Comparison of ENCODE assay signal across 27 cellular contexts in the genomic region with DNA sequence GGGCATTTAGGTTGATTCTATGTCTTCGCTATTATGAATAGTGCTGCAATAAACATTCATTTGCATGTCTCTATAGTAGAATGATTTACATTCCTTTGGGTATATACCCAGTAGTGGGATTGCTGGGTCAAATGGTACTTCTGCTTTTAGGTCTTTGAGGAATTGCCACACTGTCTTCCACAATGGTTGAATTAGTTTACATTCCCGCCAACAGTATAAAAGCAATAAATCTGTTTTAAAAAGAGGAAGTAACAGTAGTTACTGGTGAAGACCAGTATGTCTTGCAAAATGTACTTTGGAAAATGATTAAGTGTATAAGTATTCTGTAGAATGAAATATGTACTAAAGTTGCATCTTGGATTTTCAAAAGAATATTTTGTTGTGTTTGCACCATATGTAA.
"Had no signal": no experiment of that assay in that cellular context is flagged by ENCODE, and none has a peak within 500 bp of the region (broad histone marks: within the 10 kb centered on the region; RNA-seq: fewer than 3 reads in every experiment).

No MANE protein-coding gene starts in this region.

- H3K27me3 Mint-ChIP-seq: activated CD4-positive, alpha-beta memory T cell treated with anti-CD3 and anti-CD28 coated beads for 36 hours; dendritic cell treated with granulocyte-macrophage colony-stimulating factor and Interleukin-4, amounts not matched to agents 40 ng/mL and 50 ng/mL, for 4 days had no signal

- H3K36me3 ChIP-seq: brain microvascular endothelial cell, cardiac muscle cell, MG63, SJSA1 had no signal

- H3K4me3 ChIP-seq: cardiac muscle cell, MG63, SJSA1 had no signal

- H3K9me3 ChIP-seq: MG63, SJSA1 had no signal

- ATAC-seq: activated T-cell treated with anti-CD3 and anti-CD28 coated beads, Interleukin-2, amount 50 U/mL, for 4 hours; PC-3; SK-N-SH treated with all-trans-retinoic acid at 6 μM for 48 hours; T-cell had no signal

- H3K36me3 Mint-ChIP-seq: activated CD4-positive, alpha-beta memory T cell treated with anti-CD3 and anti-CD28 coated beads for 36 hours; activated naive CD8-positive, alpha-beta T cell treated with anti-CD3 and anti-CD28 coated beads for 36 hours; T-cell had no signal

- H3K27ac Mint-ChIP-seq: activated CD4-positive, alpha-beta memory T cell treated with anti-CD3 and anti-CD28 coated beads for 36 hours; activated CD4-positive, alpha-beta T cell treated with anti-CD3 and anti-CD28 coated beads, Interleukin-2, amount 10 ng/mL, durations not matched to agents 7 days and 5 days; activated naive CD4-positive, alpha-beta T cell treated with anti-CD3 and anti-CD28 coated beads for 36 hours; activated naive CD8-positive, alpha-beta T cell treated with anti-CD3 and anti-CD28 coated beads for 36 hours; dendritic cell treated with granulocyte-macrophage colony-stimulating factor and Interleukin-4, amounts not matched to agents 40 ng/mL and 50 ng/mL, for 4 days; T-cell had no signal

- H3K27me3 ChIP-seq: brain microvascular endothelial cell, cardiac muscle cell, MG63, SJSA1 had no signal

- DNase-seq: activated CD4-positive, alpha-beta memory T cell treated with anti-CD3 and anti-CD28 coated beads for 36 hours; activated CD4-positive, alpha-beta T cell treated with anti-CD3 and anti-CD28 coated beads, Interleukin-2, amount 10 ng/mL, durations not matched to agents 7 days and 5 days; activated CD4-positive, CD25-positive, alpha-beta regulatory T cell; activated CD8-positive, alpha-beta memory T cell treated with anti-CD3 and anti-CD28 coated beads for 24 hours; activated gamma-delta T cell; activated naive CD4-positive, alpha-beta T cell treated with anti-CD3 and anti-CD28 coated beads for 36 hours; activated naive CD8-positive, alpha-beta T cell treated with anti-CD3 and anti-CD28 coated beads for 36 hours; activated T-cell treated with anti-CD3 and anti-CD28 coated beads, Interleukin-2, amount 50 U/mL, for 4 hours; brain microvascular endothelial cell; IMR-90; MG63; NCI-H1694; NCI-H2029; NCI-H345; NCI-H510A; NCI-H526 treated with DMSO at 0.1 percent for 48 hours; PC-3; SHP77; T-cell; T-helper 2 cell; T1000 had no signal

- H3K9me3 Mint-ChIP-seq: activated CD4-positive, alpha-beta memory T cell treated with anti-CD3 and anti-CD28 coated beads for 36 hours; activated CD4-positive, alpha-beta T cell treated with anti-CD3 and anti-CD28 coated beads, Interleukin-2, amount 10 ng/mL, durations not matched to agents 7 days and 5 days; activated naive CD4-positive, alpha-beta T cell treated with anti-CD3 and anti-CD28 coated beads for 36 hours; activated naive CD8-positive, alpha-beta T cell treated with anti-CD3 and anti-CD28 coated beads for 36 hours; activated T-cell treated with anti-CD3 and anti-CD28 coated beads, Interleukin-2, amount 50 U/mL, for 4 hours; dendritic cell treated with granulocyte-macrophage colony-stimulating factor and Interleukin-4, amounts not matched to agents 40 ng/mL and 50 ng/mL, for 4 days had no signal

- H3K4me3 Mint-ChIP-seq: activated CD4-positive, alpha-beta memory T cell treated with anti-CD3 and anti-CD28 coated beads for 36 hours; activated CD4-positive, alpha-beta T cell treated with anti-CD3 and anti-CD28 coated beads, Interleukin-2, amount 10 ng/mL, durations not matched to agents 7 days and 5 days; activated naive CD4-positive, alpha-beta T cell treated with anti-CD3 and anti-CD28 coated beads for 36 hours; activated naive CD8-positive, alpha-beta T cell treated with anti-CD3 and anti-CD28 coated beads for 36 hours; activated T-cell treated with anti-CD3 and anti-CD28 coated beads, Interleukin-2, amount 50 U/mL, for 4 hours; dendritic cell treated with granulocyte-macrophage colony-stimulating factor and Interleukin-4, amounts not matched to agents 40 ng/mL and 50 ng/mL, for 4 days; T-cell had no signal

- H3K27ac ChIP-seq: brain microvascular endothelial cell, cardiac muscle cell, KMS-11, SJSA1, VCaP had no signal

- H3K4me1 Mint-ChIP-seq: activated CD4-positive, alpha-beta T cell treated with anti-CD3 and anti-CD28 coated beads, Interleukin-2, amount 10 ng/mL, durations not matched to agents 7 days and 5 days; activated naive CD8-positive, alpha-beta T cell treated with anti-CD3 and anti-CD28 coated beads for 36 hours; T-cell had no signal
